28 cellular contexts compared by ENCODE assay signal in genomic region chr11:116343270-116343669, GRCh38.
"Had no signal": no experiment of that assay in that cellular context is flagged by ENCODE, and none has a peak within 500 bp of the region (broad histone marks: within the 10 kb centered on the region; RNA-seq: fewer than 3 reads in every experiment).

No MANE protein-coding gene starts in this region.

- DNase-seq: natural killer cell; occipital lobe; ovary; posterior cingulate gyrus; psoas muscle; right cardiac atrium; right lobe of liver; sigmoid colon; small intestine; stimulated activated CD4-positive, alpha-beta T cell treated with anti-CD3 and anti-CD28 coated beads, Interleukin-15, amount 100 ng/mL, for 24 hours; stimulated activated CD4-positive, alpha-beta T cell treated with anti-CD3 and anti-CD28 coated beads, Interleukin-2, amount 100 ng/mL, for 24 hours; stimulated activated CD4-positive, alpha-beta T cell treated with anti-CD3 and anti-CD28 coated beads, Interleukin-2, amount 100 ng/mL, for 48 hours; stimulated activated CD4-positive, alpha-beta T cell treated with anti-CD3 and anti-CD28 coated beads, Interleukin-4, amount 100 ng/mL, for 24 hours; stimulated activated naive CD4-positive, alpha-beta T cell; stimulated activated naive CD8-positive, alpha-beta T cell treated with anti-CD3 and anti-CD28 coated beads, Interleukin-15, amount 100 ng/mL, for 72 hours; stimulated activated naive CD8-positive, alpha-beta T cell treated with anti-CD3 and anti-CD28 coated beads, Interleukin-15, Interleukin-2, amounts not matched to agents 100 U/mL and 50 U/mL, for 24 hours; substantia nigra; testis; transverse colon; upper lobe of left lung had no signal

- H3K4me2 ChIP-seq: neural progenitor cell had no signal

- H3K4me1 ChIP-seq: neural progenitor cell, parathyroid adenoma, psoas muscle, suprapubic skin, testis, tibial artery, upper lobe of left lung, vagina had no signal

- H2AFZ ChIP-seq: neural progenitor cell, parathyroid adenoma had no signal

- H3K4me3 ChIP-seq: neural progenitor cell, ovary, psoas muscle, right lobe of liver, sigmoid colon, suprapubic skin, testis, tibial artery, transverse colon, upper lobe of left lung, vagina had no signal

- H3K36me3 Mint-ChIP-seq: natural killer cell; neural progenitor cell; stimulated activated effector memory CD8-positive, alpha-beta T cell treated with anti-CD3 and anti-CD28 coated beads, Interleukin-12 subunit alpha, Interleukin-12 subunit beta, amount 100 ng/mL, for 72 hours had no signal

- H3K4me3 Mint-ChIP-seq: natural killer cell; nephron; neural progenitor cell; stimulated activated effector memory CD8-positive, alpha-beta T cell treated with anti-CD3 and anti-CD28 coated beads, Interleukin-12 subunit alpha, Interleukin-12 subunit beta, amount 100 ng/mL, for 72 hours; stimulated activated naive CD8-positive, alpha-beta T cell treated with anti-CD3 and anti-CD28 coated beads, Interleukin-15, amount 100 ng/mL, for 72 hours had no signal

- ATAC-seq: natural killer cell; psoas muscle; right cardiac atrium; right lobe of liver; stimulated activated effector memory CD8-positive, alpha-beta T cell treated with anti-CD3 and anti-CD28 coated beads, Interleukin-12 subunit alpha, Interleukin-12 subunit beta, amount 100 ng/mL, for 72 hours; stimulated activated naive CD8-positive, alpha-beta T cell treated with anti-CD3 and anti-CD28 coated beads, Interleukin-15, amount 100 ng/mL, for 72 hours; stimulated activated naive CD8-positive, alpha-beta T cell treated with anti-CD3 and anti-CD28 coated beads, Interleukin-15, Interleukin-2, amounts not matched to agents 100 U/mL and 50 U/mL, for 24 hours had no signal

- H3K36me3 ChIP-seq: neural progenitor cell, ovary, right lobe of liver, sigmoid colon, suprapubic skin, tibial artery, transverse colon, upper lobe of left lung, vagina had no signal

- H3K27me3 ChIP-seq: neural progenitor cell, ovary, right lobe of liver, sigmoid colon, suprapubic skin, testis, tibial artery, transverse colon, upper lobe of left lung, vagina had no signal

- H3K9me3 Mint-ChIP-seq: natural killer cell had no signal

- H3K27me3 Mint-ChIP-seq: stimulated activated naive CD8-positive, alpha-beta T cell treated with anti-CD3 and anti-CD28 coated beads, Interleukin-15, amount 100 ng/mL, for 72 hours had no signal

- H3K79me2 ChIP-seq: parathyroid adenoma had no signal

- H3K27ac ChIP-seq: neural progenitor cell, ovary, parathyroid adenoma, psoas muscle, right lobe of liver, sigmoid colon, suprapubic skin, testis, tibial artery, transverse colon, upper lobe of left lung, vagina had no signal

- H3K9me3 ChIP-seq: ovary, right lobe of liver, sigmoid colon, suprapubic skin, testis, tibial artery, transverse colon, upper lobe of left lung, vagina had no signal

- H3K4me1 Mint-ChIP-seq: natural killer cell; nephron; stimulated activated effector memory CD8-positive, alpha-beta T cell treated with anti-CD3 and anti-CD28 coated beads, Interleukin-12 subunit alpha, Interleukin-12 subunit beta, amount 100 ng/mL, for 72 hours; stimulated activated naive CD8-positive, alpha-beta T cell treated with anti-CD3 and anti-CD28 coated beads, Interleukin-15, amount 100 ng/mL, for 72 hours had no signal

- H3K27ac Mint-ChIP-seq: natural killer cell; nephron; neural progenitor cell; progenitor cell of endocrine pancreas; stimulated activated effector memory CD8-positive, alpha-beta T cell treated with anti-CD3 and anti-CD28 coated beads, Interleukin-12 subunit alpha, Interleukin-12 subunit beta, amount 100 ng/mL, for 72 hours; stimulated activated naive CD8-positive, alpha-beta T cell treated with anti-CD3 and anti-CD28 coated beads, Interleukin-15, amount 100 ng/mL, for 72 hours had no signal
